8 cellular contexts compared by ENCODE assay signal in the genomic region with DNA sequence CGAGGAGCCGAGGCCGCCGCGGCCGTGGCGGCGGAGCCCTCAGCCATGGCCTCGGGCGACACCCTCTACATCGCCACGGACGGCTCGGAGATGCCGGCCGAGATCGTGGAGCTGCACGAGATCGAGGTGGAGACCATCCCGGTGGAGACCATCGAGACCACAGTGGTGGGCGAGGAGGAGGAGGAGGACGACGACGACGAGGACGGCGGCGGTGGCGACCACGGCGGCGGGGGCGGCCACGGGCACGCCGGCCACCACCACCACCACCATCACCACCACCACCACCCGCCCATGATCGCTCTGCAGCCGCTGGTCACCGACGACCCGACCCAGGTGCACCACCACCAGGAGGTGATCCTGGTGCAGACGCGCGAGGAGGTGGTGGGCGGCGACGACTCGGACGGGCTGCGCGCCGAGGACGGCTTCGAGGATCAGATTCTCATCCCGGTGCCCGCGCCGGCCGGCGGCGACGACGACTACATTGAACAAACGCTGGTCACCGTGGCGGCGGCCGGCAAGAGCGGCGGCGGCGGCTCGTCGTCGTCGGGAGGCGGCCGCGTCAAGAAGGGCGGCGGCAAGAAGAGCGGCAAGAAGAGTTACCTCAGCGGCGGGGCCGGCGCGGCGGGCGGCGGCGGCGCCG. TPM values are rescaled to one million over a fixed set of nuclear protein-coding genes. Genes with fewer than 3 reads are reported as not detected.
DNase-seq lines count a peak whose midpoint lies in the region; ATAC-seq, FAIRE-seq and TF ChIP-seq lines count a peak whose summit lies in the region.

No MANE protein-coding gene starts in this region.

- H3K9me3 Mint-ChIP-seq in naive thymus-derived CD8-positive, alpha-beta T cell: no peaks in the 10 kb centered on the region

- no peak for ATAC-seq in naive thymus-derived CD8-positive, alpha-beta T cell
- ATAC-seq in GM21515 (IDR thresholded peaks at IDR 0.05; ENCODE audit: unreplicated experiment): no peak

- H3K27me3 Mint-ChIP-seq in naive thymus-derived CD8-positive, alpha-beta T cell: no peaks in the 10 kb centered on the region

- no peak overlapping the region for H2AFZ ChIP-seq in H1 (ENCODE audit: low read length)

- H3K4me2 ChIP-seq in H1 (ENCODE audit: insufficient read depth in 1 of 2, low read depth in 2 of 2, low read length in 2 of 2): peak overlapping the region; percentile 56 to 68

- H3K23ac ChIP-seq in H1 (ENCODE audit: insufficient read length): no peak overlapping the region

- no peak for TF ChIP-seq RAD21 in H1 (IDR thresholded peaks at IDR 0.05 in 1 of 2, conservative IDR thresholded peaks at IDR 0.05 in 1 of 2; ENCODE audit: low read depth in 2 of 2, low read length in 2 of 2)

- H3K79me2 ChIP-seq in H1 (ENCODE audit: control insufficient read depth in 1 of 2, insufficient read depth in 2 of 2, low read length in 2 of 2): peaks cover 69 to 84% of the 10 kb centered on the region in 2 experiments

- H2AK5ac ChIP-seq in H1 (ENCODE audit: low read depth, low read length): peak overlapping the region; percentile 94

- peak overlapping the region; percentile 97 for H4K8ac ChIP-seq in H1 (ENCODE audit: extremely low read depth, insufficient read depth, low read length)

- POLR2A ChIA-PET in H1 (lab: Charles Lee; ENCODE audit: partially characterized antibody): interaction anchor here (1.4 kb wide), 1 partner anchor 58 kb away, joined by 3 read pairs; no protein-coding TSS in a partner anchor
- POLR2A ChIA-PET in naive thymus-derived CD8-positive, alpha-beta T cell (lab: Charles Lee): interaction anchor here (1.0 to 10.0 kb wide), 5 partner anchors 16 to 168 kb away, joined by 3 to 265 read pairs (median 5); no protein-coding TSS in a partner anchor

- TF ChIP-seq EP300 in H1 (IDR thresholded peaks at IDR 0.05; ENCODE audit: borderline replicate concordance in 1 of 2, low read depth in 2 of 2, low read length in 2 of 2): no peak

- H3K4me1 ChIP-seq in H1 (replicated peaks in 1 of 4; ENCODE audit: control insufficient read depth in 3 of 4, insufficient read depth in 4 of 4, low read length in 3 of 4): peaks cover 2 to 14% (median 5%) of the 10 kb centered on the region in 4 experiments; a peak in 3 of 7 replicates
- no peaks in the 10 kb centered on the region for H3K4me1 ChIP-seq in urinary bladder (ENCODE audit: insufficient read depth)

- H2BK20ac ChIP-seq in H1 (ENCODE audit: low read length): no peak overlapping the region

- no peaks in the 10 kb centered on the region; the same call in 1 of the 2 replicates for H3K23me2 ChIP-seq in H1 (ENCODE audit: low read depth, low read length)

- H4K5ac ChIP-seq in H1 (ENCODE audit: insufficient read length, low read depth, low read length): peak overlapping the region; percentile 97

- 2% methylated on average over 82 of the region's 95 CpGs; no CpG with 5 or more reads in 1 of the 2 experiments for WGBS in H1 (ENCODE audit: extremely low coverage in 1 of 2, insufficient coverage in 1 of 2, insufficient read length in 1 of 2, insufficient replicate concordance in 2 of 2, low coverage in 1 of 2, low lambda C conversion rate in 2 of 2, missing lambda C conversion rate in 1 of 2), 2 experiments
- under 1% methylated on average over 95 of the region's 95 CpGs for WGBS in urinary bladder

- no peak overlapping the region for H3K14ac ChIP-seq in H1 (ENCODE audit: insufficient read length)

- H3K4me3 ChIP-seq in WERI-Rb-1 (ENCODE audit: low read depth, low read length) (peak overlapping the region; percentile 94), H1 (ENCODE audit: extremely low read depth in 1 of 4, insufficient read depth in 2 of 4, low read depth in 3 of 4, low read length in 4 of 4) (peak overlapping the region; percentile 87 to 100 (median 94)), urinary bladder (ENCODE audit: low read depth, low read length) (peak overlapping the region; percentile 92)

- H3K79me1 ChIP-seq in H1 (ENCODE audit: low read depth, low read length): peaks cover 3% of the 10 kb centered on the region; the same call in 1 of the 2 replicates

- CTCF ChIA-PET in H1 (lab: Charles Lee; ENCODE audit: partially characterized antibody): no interaction called here

- H3K4me3 Mint-ChIP-seq in naive thymus-derived CD8-positive, alpha-beta T cell: peak overlapping the region; percentile 76 to 94 (median 86)

- H3K9me3 ChIP-seq in WERI-Rb-1 (ENCODE audit: severe bottlenecking) (no peaks in the 10 kb centered on the region), H1 (ENCODE audit: insufficient read depth in 2 of 2, low read depth in 1 of 2, low read length in 1 of 2) (no peaks in the 10 kb centered on the region)

- peak overlapping the region; percentile 93 for H3K56ac ChIP-seq in H1 (replicated peaks; ENCODE audit: insufficient read length, low read depth, low read length)

- peak overlapping the region; percentile 95 for H2BK5ac ChIP-seq in H1 (ENCODE audit: low read depth, low read length)

- H3K27me3 ChIP-seq in WERI-Rb-1 (ENCODE audit: insufficient read depth, low read depth, severe bottlenecking) (no peaks in the 10 kb centered on the region), H1 (replicated peaks in 1 of 4; ENCODE audit: control insufficient read depth in 3 of 4, extremely low read depth in 1 of 4, insufficient read depth in 3 of 4, low read length in 3 of 4) (no peaks in the 10 kb centered on the region)

- peaks cover 22 to 35% of the 10 kb centered on the region in 2 experiments for H4K20me1 ChIP-seq in H1 (replicated peaks in 1 of 2; ENCODE audit: control insufficient read depth in 1 of 2, insufficient read depth in 2 of 2, low read length in 2 of 2)

- DNase-seq in DMS53 (lab: John Stamatoyannopoulos, UW): peak; percentile 45
- DNase-seq in DMS53 treated with DMSO at 0.1 percent for 48 hours (lab: John Stamatoyannopoulos, UW; ENCODE audit: unreplicated experiment): no peak
- DNase-seq in WERI-Rb-1: no peak
- DNase-seq in H1 (ENCODE audit: low read depth in 1 of 2, low spot score in 2 of 2): no peak
- peak in 6 of 10 donors; percentile 7 to 67 (median 26) for DNase-seq in naive thymus-derived CD8-positive, alpha-beta T cell
- DNase-seq in NCI-H146 (lab: John Stamatoyannopoulos, UW): no peak

- no peak overlapping the region for H2BK15ac ChIP-seq in H1 (ENCODE audit: low read length)

- peaks cover 40 to 70% (median 64%) of the 10 kb centered on the region in 4 donors for H3K4me1 Mint-ChIP-seq in naive thymus-derived CD8-positive, alpha-beta T cell

- FAIRE-seq in H1 (lab: Jason Lieb, UNC): no peak

- peak overlapping the region; percentile 32 for H3K18ac ChIP-seq in H1 (ENCODE audit: extremely low read depth, low read length)

- peak overlapping the region; percentile 91 for H4K91ac ChIP-seq in H1 (replicated peaks; ENCODE audit: insufficient read length, low read length)

- H3K9ac ChIP-seq in H1 (replicated peaks in 1 of 4; ENCODE audit: extremely low read depth in 1 of 4, low read depth in 3 of 4, low read length in 3 of 4): peak overlapping the region; percentile 92 to 98 (median 96)

- H3K27ac ChIP-seq in WERI-Rb-1 (peak overlapping the region; percentile 89), H1 (ENCODE audit: low read depth, low read length) (peak overlapping the region; percentile 82), urinary bladder (ENCODE audit: low read depth) (peak overlapping the region; percentile 90)

- peaks cover 0 to 26% (median 2%) of the 10 kb centered on the region in 3 donors for H3K36me3 Mint-ChIP-seq in naive thymus-derived CD8-positive, alpha-beta T cell

- H3K4ac ChIP-seq in H1 (replicated peaks; ENCODE audit: insufficient read length, low read depth, low read length): peak overlapping the region; percentile 75

- H2BK12ac ChIP-seq in H1 (ENCODE audit: low read depth, low read length): peak overlapping the region; percentile 80; the same call in 1 of the 2 replicates

- H2BK120ac ChIP-seq in H1 (replicated peaks; ENCODE audit: low read depth, low read length): no peak overlapping the region

- TF ChIP-seq CTCF in WERI-Rb-1 (IDR thresholded peaks at IDR 0.05; ENCODE audit: low read depth, low read length) (no peak), H1 (IDR thresholded peaks at IDR 0.05; ENCODE audit: control extremely low read depth in 1 of 3, insufficient read depth in 1 of 3, low read depth in 1 of 3, low read length in 3 of 3) (no peak)

- 0 out of 3 replicates have a peak, but pooled peaks of 1 of the 2 experiments have one; percentile 31 for TF ChIP-seq POLR2A in H1 (IDR thresholded peaks at IDR 0.05; ENCODE audit: control extremely low read depth in 1 of 2, low read depth in 2 of 2, low read length in 2 of 2)

- H3K36me3 ChIP-seq in WERI-Rb-1: peaks cover 37% of the 10 kb centered on the region
- peaks cover 0 to 5% (median 2%) of the 10 kb centered on the region in 4 experiments; a peak in 3 of 8 replicates for H3K36me3 ChIP-seq in H1 (ENCODE audit: control insufficient read depth in 2 of 4, insufficient read depth in 4 of 4, low read length in 3 of 4)
- H3K36me3 ChIP-seq in urinary bladder (ENCODE audit: insufficient read depth): no peaks in the 10 kb centered on the region

- H3K27ac Mint-ChIP-seq in naive thymus-derived CD8-positive, alpha-beta T cell: peak overlapping the region in 9 of 10 donors; percentile 87 to 96 (median 92)

TF ChIP-seq in H1, 55 proteins besides CTCF, POLR2A, EP300 and RAD21 (continues in another document):
- TF ChIP-seq CREB1 (IDR thresholded peaks at IDR 0.05): no peak
- TF ChIP-seq PHF8 (conservative IDR thresholded peaks at IDR 0.05; ENCODE audit: low read depth, low read length): peak; percentile 52

RNA-seq across cellular contexts. Expression of a gene that starts 0.4 kb away (rescaled TPM):
- total RNA-seq in H1 (2021; fragmentation: NEBNext Ultra II Directional; extraction: Animal tissue kit (Norgen Biotek cat#: 25700)): 106 and 119 TPM in 2 replicates
- polyA plus RNA-seq in H1 (2011; rRNA removed) (26.4 and 27.0 TPM in 2 replicates), urinary bladder (33.5 TPM)
- 40.1 TPM for polyA plus RNA-seq in H1 (2011; cell fraction: cytosol; rRNA removed)
- polyA plus RNA-seq in H1 (2011; cell fraction: nucleus; rRNA removed): 32.3 TPM
- 46.8 to 85.4 TPM (median 55.0 TPM) in 4 replicates for polyA plus RNA-seq in H1 (2012, experiment 1 of 2)
- 12.3 TPM for polyA plus RNA-seq in H1 (2012, experiment 2 of 2)
- 140 TPM for polyA plus RNA-seq in H1 (2013, experiment 1 of 2)
- 143 TPM for polyA plus RNA-seq in H1 (2013, experiment 2 of 2)
- 36.6 and 40.1 TPM in 2 replicates for polyA minus RNA-seq in H1 (2011; rRNA and poly(A)+ RNA removed)
- polyA minus RNA-seq in H1 (2011; cell fraction: cytosol; rRNA and poly(A)+ RNA removed): 36.2 TPM
- 40.7 TPM for polyA minus RNA-seq in H1 (2011; cell fraction: nucleus; rRNA and poly(A)+ RNA removed)
- 100 to 1,000 TPM in 1 of 2 experiments, 10 to 100 TPM in 1; 93.2 to 102 TPM for total RNA-seq in naive thymus-derived CD8-positive, alpha-beta T cell
- 10 to 100 TPM; 15.0 to 16.5 (median 16.2) TPM for polyA plus RNA-seq in naive thymus-derived CD8-positive, alpha-beta T cell
- 65.5 TPM for total RNA-seq in urinary bladder

Comparison
In these comparisons a context has a peak if more than half of its experiments do, and no peak if none do; other contexts are left out.
1. DNase-seq: peak in DMS53 (single experiment) and naive thymus-derived CD8-positive, alpha-beta T cell (6 of 10); none in DMS53 treated with DMSO at 0.1 percent for 48 hours (single experiment), WERI-Rb-1 (single experiment), H1 (0 of 2) and NCI-H146 (single experiment).
2. Peak in every context shown above with its lines, with median percentiles within 50 percentile points of each other: H3K27ac ChIP-seq and H3K4me3 ChIP-seq.